In the genomic region with DNA sequence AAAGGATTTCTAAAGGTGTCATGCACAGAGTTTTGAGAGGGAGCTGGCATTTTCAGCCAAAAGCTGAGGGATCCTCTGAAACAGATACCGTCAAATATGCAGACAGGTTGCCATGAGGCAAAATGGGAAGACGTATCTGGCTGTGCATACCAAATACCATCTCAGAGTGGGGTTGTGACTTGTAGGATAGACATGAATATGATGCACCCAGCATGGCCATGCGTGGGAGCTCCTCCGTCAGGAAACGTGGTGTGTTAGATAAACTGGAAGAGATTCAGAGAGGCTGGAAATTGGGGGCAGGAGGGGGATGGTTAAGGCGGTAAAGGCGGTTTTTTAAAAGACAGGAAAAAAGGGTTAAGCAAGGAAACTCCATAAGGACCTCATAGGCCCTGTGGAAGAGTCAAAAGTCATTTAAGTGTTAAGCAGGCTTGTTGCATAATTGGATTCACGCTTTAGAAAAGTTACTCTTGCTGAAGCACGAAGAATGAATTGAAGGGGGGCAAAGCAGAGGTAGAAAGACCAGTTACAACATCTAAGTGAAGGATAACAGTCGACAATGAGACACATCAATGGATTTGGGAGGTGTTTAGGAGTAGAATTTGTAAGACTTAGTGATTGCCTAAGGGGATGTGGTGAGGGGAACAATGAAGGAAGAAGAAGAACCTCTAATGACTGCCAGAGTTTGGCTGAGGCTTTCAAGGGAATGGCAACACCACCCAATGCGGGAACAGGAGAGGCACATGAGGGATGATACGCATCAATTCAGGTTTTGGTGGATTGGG, we compare ENCODE assay signal across 3 cellular contexts.
TF ChIP-seq lines count a peak whose summit lies in the region.

No MANE protein-coding gene starts in this region.

TF ChIP-seq in liver, 16 proteins besides CTCF, POLR2A, EP300 and RAD21 (continued from another document):
- TF ChIP-seq SP1 (IDR thresholded peaks at IDR 0.05) = no peak
- no peak for TF ChIP-seq HNF4G (IDR thresholded peaks at IDR 0.05)
- no peak for TF ChIP-seq NR2F2 (IDR thresholded peaks at IDR 0.05)
- TF ChIP-seq, protein P1, sequence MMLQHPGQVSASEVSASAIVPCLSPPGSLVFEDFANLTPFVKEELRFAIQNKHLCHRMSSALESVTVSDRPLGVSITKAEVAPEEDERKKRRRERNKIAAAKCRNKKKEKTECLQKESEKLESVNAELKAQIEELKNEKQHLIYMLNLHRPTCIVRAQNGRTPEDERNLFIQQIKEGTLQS (IDR thresholded peaks at IDR 0.05) = no peak
- TF ChIP-seq, protein P2, sequence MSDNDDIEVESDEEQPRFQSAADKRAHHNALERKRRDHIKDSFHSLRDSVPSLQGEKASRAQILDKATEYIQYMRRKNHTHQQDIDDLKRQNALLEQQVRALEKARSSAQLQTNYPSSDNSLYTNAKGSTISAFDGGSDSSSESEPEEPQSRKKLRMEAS (IDR thresholded peaks at IDR 0.05) = no peak
- TF ChIP-seq, protein P3, sequence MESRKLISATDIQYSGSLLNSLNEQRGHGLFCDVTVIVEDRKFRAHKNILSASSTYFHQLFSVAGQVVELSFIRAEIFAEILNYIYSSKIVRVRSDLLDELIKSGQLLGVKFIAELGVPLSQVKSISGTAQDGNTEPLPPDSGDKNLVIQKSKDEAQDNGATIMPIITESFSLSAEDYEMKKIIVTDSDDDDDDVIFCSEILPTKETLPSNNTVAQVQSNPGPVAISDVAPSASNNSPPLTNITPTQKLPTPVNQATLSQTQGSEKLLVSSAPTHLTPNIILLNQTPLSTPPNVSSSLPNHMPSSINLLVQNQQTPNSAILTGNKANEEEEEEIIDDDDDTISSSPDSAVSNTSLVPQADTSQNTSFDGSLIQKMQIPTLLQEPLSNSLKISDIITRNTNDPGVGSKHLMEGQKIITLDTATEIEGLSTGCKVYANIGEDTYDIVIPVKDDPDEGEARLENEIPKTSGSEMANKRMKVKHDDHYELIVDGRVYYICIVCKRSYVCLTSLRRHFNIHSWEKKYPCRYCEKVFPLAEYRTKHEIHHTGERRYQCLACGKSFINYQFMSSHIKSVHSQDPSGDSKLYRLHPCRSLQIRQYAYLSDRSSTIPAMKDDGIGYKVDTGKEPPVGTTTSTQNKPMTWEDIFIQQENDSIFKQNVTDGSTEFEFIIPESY (IDR thresholded peaks at IDR 0.05) = no peak
- TF ChIP-seq RXRA (IDR thresholded peaks at IDR 0.05) = no peak
- TF ChIP-seq, protein P4, sequence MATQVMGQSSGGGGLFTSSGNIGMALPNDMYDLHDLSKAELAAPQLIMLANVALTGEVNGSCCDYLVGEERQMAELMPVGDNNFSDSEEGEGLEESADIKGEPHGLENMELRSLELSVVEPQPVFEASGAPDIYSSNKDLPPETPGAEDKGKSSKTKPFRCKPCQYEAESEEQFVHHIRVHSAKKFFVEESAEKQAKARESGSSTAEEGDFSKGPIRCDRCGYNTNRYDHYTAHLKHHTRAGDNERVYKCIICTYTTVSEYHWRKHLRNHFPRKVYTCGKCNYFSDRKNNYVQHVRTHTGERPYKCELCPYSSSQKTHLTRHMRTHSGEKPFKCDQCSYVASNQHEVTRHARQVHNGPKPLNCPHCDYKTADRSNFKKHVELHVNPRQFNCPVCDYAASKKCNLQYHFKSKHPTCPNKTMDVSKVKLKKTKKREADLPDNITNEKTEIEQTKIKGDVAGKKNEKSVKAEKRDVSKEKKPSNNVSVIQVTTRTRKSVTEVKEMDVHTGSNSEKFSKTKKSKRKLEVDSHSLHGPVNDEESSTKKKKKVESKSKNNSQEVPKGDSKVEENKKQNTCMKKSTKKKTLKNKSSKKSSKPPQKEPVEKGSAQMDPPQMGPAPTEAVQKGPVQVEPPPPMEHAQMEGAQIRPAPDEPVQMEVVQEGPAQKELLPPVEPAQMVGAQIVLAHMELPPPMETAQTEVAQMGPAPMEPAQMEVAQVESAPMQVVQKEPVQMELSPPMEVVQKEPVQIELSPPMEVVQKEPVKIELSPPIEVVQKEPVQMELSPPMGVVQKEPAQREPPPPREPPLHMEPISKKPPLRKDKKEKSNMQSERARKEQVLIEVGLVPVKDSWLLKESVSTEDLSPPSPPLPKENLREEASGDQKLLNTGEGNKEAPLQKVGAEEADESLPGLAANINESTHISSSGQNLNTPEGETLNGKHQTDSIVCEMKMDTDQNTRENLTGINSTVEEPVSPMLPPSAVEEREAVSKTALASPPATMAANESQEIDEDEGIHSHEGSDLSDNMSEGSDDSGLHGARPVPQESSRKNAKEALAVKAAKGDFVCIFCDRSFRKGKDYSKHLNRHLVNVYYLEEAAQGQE (IDR thresholded peaks at IDR 0.05) = no peak
- no peak for TF ChIP-seq TAF1 (conservative IDR thresholded peaks at IDR 0.05)
- TF ChIP-seq FOXA1 (IDR thresholded peaks at IDR 0.05) = no peak
- TF ChIP-seq EGR1 (IDR thresholded peaks at IDR 0.05; ENCODE audit: low read depth in 2 of 2) = no peak
- TF ChIP-seq FOXA2 (IDR thresholded peaks at IDR 0.05) = no peak
- TF ChIP-seq HNF4A (conservative IDR thresholded peaks at IDR 0.05) = no peak

TF ChIP-seq in HepG2, 621 proteins besides CTCF, POLR2A, EP300 and RAD21:
- TF ChIP-seq ZFP82 (CRISPR knock-in tag; IDR thresholded peaks at IDR 0.05; ENCODE audit: borderline replicate concordance) = no peak
- TF ChIP-seq ZNF703 (CRISPR knock-in tag; IDR thresholded peaks at IDR 0.05; ENCODE audit: borderline replicate concordance) = no peak
- TF ChIP-seq, protein P5, sequence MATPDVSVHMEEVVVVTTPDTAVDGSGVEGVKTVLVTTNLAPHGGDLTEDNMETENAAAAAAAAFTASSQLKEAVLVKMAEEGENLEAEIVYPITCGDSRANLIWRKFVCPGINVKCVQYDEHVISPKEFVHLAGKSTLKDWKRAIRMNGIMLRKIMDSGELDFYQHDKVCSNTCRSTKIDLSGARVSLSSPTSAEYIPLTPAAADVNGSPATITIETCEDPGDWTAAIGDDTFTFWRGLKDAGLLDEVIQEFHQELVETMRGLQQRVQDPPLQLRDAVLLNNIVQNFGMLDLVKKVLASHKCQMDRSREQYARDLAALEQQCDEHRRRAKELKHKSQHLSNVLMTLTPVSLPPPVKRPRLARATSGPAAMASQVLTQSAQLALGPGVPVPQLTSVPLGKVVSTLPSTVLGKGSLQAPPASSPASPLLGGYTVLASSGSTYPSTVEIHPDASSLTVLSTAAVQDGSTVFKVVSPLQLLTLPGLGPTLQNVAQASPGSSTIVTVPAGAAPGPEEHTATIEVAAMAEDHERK (CRISPR knock-in tag; IDR thresholded peaks at IDR 0.05; ENCODE audit: low read depth) = no peak

TF ChIP-seq in GM12878, 131 proteins besides CTCF, POLR2A, EP300 and RAD21:
- TF ChIP-seq PAX5 (IDR thresholded peaks at IDR 0.05; ENCODE audit: borderline replicate concordance, low read depth, low read length) (no peak), RBBP5 (conservative IDR thresholded peaks at IDR 0.05) (no peak), MTA2 (IDR thresholded peaks at IDR 0.05; ENCODE audit: low read depth) (no peak), MYB (IDR thresholded peaks at IDR 0.05; ENCODE audit: borderline replicate concordance, low read depth, low read length) (no peak), NBN (IDR thresholded peaks at IDR 0.05) (no peak)
